Comparison of ENCODE assay signal across 16 cellular contexts in the genomic region with DNA sequence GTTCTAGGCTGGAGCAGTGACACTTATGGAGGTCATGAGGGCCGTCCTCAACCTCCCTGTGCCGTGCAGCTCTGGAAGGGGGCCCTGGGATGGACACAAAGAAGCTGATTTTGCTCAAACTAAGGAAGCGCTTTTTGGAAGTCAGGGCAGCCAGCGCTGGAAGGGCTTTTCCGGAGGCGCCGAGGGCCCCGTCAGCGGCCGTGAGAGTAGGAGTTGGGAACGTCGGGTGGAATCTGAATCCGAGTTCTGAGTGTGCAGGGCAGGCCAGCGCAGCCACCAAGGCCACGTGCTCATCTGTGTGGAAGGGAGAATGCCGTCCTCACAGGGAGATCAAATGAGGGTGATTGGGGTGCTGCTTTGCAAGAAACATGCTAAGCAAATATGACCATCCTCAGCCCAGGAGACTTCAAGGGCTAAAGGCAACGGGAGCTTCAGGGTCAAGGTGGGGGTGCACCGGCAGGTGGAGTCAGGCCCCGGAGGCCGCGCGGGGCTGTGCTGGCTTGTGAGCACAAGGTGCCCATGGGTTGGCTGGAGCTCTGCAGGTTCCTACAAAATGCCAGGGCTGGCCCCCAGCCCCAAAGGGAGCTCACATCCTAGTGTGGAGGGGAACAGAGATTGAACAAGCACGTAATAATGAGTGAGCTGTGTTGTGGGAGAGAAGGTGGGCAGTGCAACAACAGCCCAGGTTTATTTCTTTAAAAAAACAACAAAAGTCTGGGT.
"Had no signal": no experiment of that assay in that cellular context is flagged by ENCODE, and none has a peak within 500 bp of the region (broad histone marks: within the 10 kb centered on the region; RNA-seq: fewer than 3 reads in every experiment).

No MANE protein-coding gene starts in this region.

- H3K36me3 Mint-ChIP-seq: activated CD4-positive, alpha-beta memory T cell treated with anti-CD3 and anti-CD28 coated beads for 36 hours; activated naive CD4-positive, alpha-beta T cell treated with anti-CD3 and anti-CD28 coated beads, Interleukin-2, amount 50 U/mL, for 24 hours; naive thymus-derived CD4-positive, alpha-beta T cell had no signal

- H3K4me1 ChIP-seq: colonic mucosa, prostate gland had no signal

- H3K9me3 ChIP-seq: colonic mucosa, prostate gland, thoracic aorta had no signal

- H3K27ac Mint-ChIP-seq: activated CD4-positive, alpha-beta memory T cell treated with anti-CD3 and anti-CD28 coated beads for 36 hours; activated naive CD4-positive, alpha-beta T cell treated with anti-CD3 and anti-CD28 coated beads, Interleukin-2, amount 50 U/mL, for 24 hours had no signal

- ATAC-seq: activated CD4-positive, CD25-positive, alpha-beta regulatory T cell treated with anti-CD3 and anti-CD28 coated beads, Interleukin-2, amount 50 U/mL, for 24 hours; activated T-cell treated with anti-CD3 and anti-CD28 coated beads, Interleukin-2, amount 50 U/mL, for 4 hours; naive thymus-derived CD4-positive, alpha-beta T cell had no signal

- H3K27ac ChIP-seq: colonic mucosa, prostate gland, SK-N-MC, thoracic aorta had no signal

- H3K4me3 Mint-ChIP-seq: activated CD4-positive, alpha-beta memory T cell treated with anti-CD3 and anti-CD28 coated beads for 36 hours; activated naive CD4-positive, alpha-beta T cell treated with anti-CD3 and anti-CD28 coated beads, Interleukin-2, amount 50 U/mL, for 24 hours; activated T-cell treated with anti-CD3 and anti-CD28 coated beads, Interleukin-2, amount 50 U/mL, for 4 hours; naive thymus-derived CD4-positive, alpha-beta T cell had no signal

- H3K4me3 ChIP-seq: colonic mucosa, prostate gland, SK-N-MC, thoracic aorta had no signal

- DNase-seq: activated CD4-positive, alpha-beta memory T cell treated with anti-CD3 and anti-CD28 coated beads for 36 hours; activated effector memory CD4-positive, alpha-beta T cell treated with Interleukin-2 at 50 U/mL for 16 hours; activated T-cell treated with anti-CD3 and anti-CD28 coated beads, Interleukin-2, amount 50 U/mL, for 4 hours; amniotic stem cell; colonic mucosa; foreskin fibroblast; mammary epithelial cell; naive thymus-derived CD4-positive, alpha-beta T cell; occipital lobe; stimulated activated CD4-positive, alpha-beta T cell treated with anti-CD3 and anti-CD28 coated beads, Interleukin-12 subunit alpha, Interleukin-12 subunit beta, amount 100 ng/mL, for 4 hours; stimulated activated CD4-positive, alpha-beta T cell treated with anti-CD3 and anti-CD28 coated beads, Interleukin-2, amount 100 ng/mL, for 24 hours had no signal

- H3K36me3 ChIP-seq: colonic mucosa, prostate gland, thoracic aorta had no signal

- H3K27me3 ChIP-seq: colonic mucosa had no signal

- H3K27me3 Mint-ChIP-seq: activated naive CD4-positive, alpha-beta T cell treated with anti-CD3 and anti-CD28 coated beads, Interleukin-2, amount 50 U/mL, for 24 hours had no signal
